In genomic region chrX:63747331-63747730, GRCh38 we compare ENCODE assay signal across 13 cellular contexts. TPM values are rescaled to one million over a fixed set of nuclear protein-coding genes. Genes with fewer than 3 reads are reported as not detected.
DNase-seq lines count a peak whose midpoint lies in the region; ATAC-seq, FAIRE-seq and TF ChIP-seq lines count a peak whose summit lies in the region.
"Had no signal": no experiment of that assay in that cellular context is flagged by ENCODE, and none has a peak within 500 bp of the region (broad histone marks: within the 10 kb centered on the region; RNA-seq: fewer than 3 reads in every experiment).

No MANE protein-coding gene starts in this region.

- H3K9me3 ChIP-seq in testis (no peaks in the 10 kb centered on the region), Peyer's patch (no peaks in the 10 kb centered on the region)

- intact Hi-C loops in testis (cut with DNase I; ENCODE audit: low total_unique reads) = no loop called here

- H3K4me3 ChIP-seq in ACC112 (ENCODE audit: low read depth, low read length) (no peak overlapping the region), testis (no peak overlapping the region), Peyer's patch (no peak overlapping the region)

- FAIRE-seq in islet of Langerhans (lab: Jason Lieb, UNC) = peak; percentile 58
- FAIRE-seq: H54 had no signal

- H2AFZ ChIP-seq in ACC112 (ENCODE audit: low read length, unreplicated experiment) = no peak overlapping the region

- peaks cover 20% of the 10 kb centered on the region for H3K79me2 ChIP-seq in ACC112 (ENCODE audit: control insufficient read depth, insufficient read depth, low read length, unreplicated experiment)

- WGBS in testis, 2 donors = 37 to 68% methylated on average over 2 of the region's 2 CpGs

- no peaks in the 10 kb centered on the region for H3K27me3 ChIP-seq in ACC112 (ENCODE audit: insufficient read depth, low read length)
- no peaks in the 10 kb centered on the region for H3K27me3 ChIP-seq in testis
- H3K27me3 ChIP-seq in Peyer's patch = no peaks in the 10 kb centered on the region

- TF ChIP-seq POLR2A in testis (IDR thresholded peaks at IDR 0.05) (no peak), Peyer's patch (IDR thresholded peaks at IDR 0.05) (no peak)

- DNase-seq in GM04504 (ENCODE audit: low read depth) = peak; percentile 29
- DNase-seq in dermis blood vessel endothelial cell = peak; percentile 85
- DNase-seq in testis = no peak
- DNase-seq in Peyer's patch = no peak
- no peak for DNase-seq in NCI-H1105 (lab: John Stamatoyannopoulos, UW)
- DNase-seq: activated CD4-positive, alpha-beta T cell treated with anti-CD3 and anti-CD28 coated beads, Interleukin-2, amount 50 U/mL, for 1 hour; NCI-H1694 had no signal

- TF ChIP-seq CTCF in testis (IDR thresholded peaks at IDR 0.05) (no peak), Peyer's patch (IDR thresholded peaks at IDR 0.05) (no peak)

- ATAC-seq in GM18861 (IDR thresholded peaks at IDR 0.05; ENCODE audit: unreplicated experiment) = no peak

- H3K27ac ChIP-seq in ACC112 (ENCODE audit: low read depth, low read length) = peak overlapping the region; percentile 64
- no peak overlapping the region for H3K27ac ChIP-seq in testis
- H3K27ac ChIP-seq in Peyer's patch = no peak overlapping the region
- H3K27ac ChIP-seq: C4-2B, epithelial cell of prostate had no signal

- H3K4me1 ChIP-seq in ACC112 (ENCODE audit: control insufficient read depth, insufficient read depth, low read length, unreplicated experiment) = peaks cover 12% of the 10 kb centered on the region
- no peaks in the 10 kb centered on the region for H3K4me1 ChIP-seq in testis
- no peaks in the 10 kb centered on the region for H3K4me1 ChIP-seq in Peyer's patch

- no peaks in the 10 kb centered on the region for H3K36me3 ChIP-seq in ACC112 (ENCODE audit: insufficient read depth, low read length)
- no peaks in the 10 kb centered on the region for H3K36me3 ChIP-seq in testis (ENCODE audit: low read depth, missing control alignments)
- H3K36me3 ChIP-seq in Peyer's patch = no peaks in the 10 kb centered on the region

RNA-seq across cellular contexts. Expression of gene ARHGEF9, which starts 37.7 kb away (rescaled TPM):
- total RNA-seq in dermis blood vessel endothelial cell (10.6 and 13.7 TPM in 2 replicates), testis (10 to 100 TPM; 13.1 to 18.1 TPM), Peyer's patch (10 to 100 TPM; 24.7 to 39.6 (median 30.3) TPM)
- polyA plus RNA-seq in testis (ENCODE audit: insufficient read depth, low read depth, low replicate concordance) = 9.6 TPM

Comparison
In these comparisons a context has a peak if more than half of its experiments do, and no peak if none do; other contexts are left out.
1. DNase-seq: peak in GM04504 (single experiment) and dermis blood vessel endothelial cell (single experiment); none in testis (single experiment), Peyer's patch (0 of 3) and NCI-H1105 (single experiment).